1 cellular context compared by ENCODE assay signal in genomic region chr14:75645051-75645450, GRCh38.
TF ChIP-seq lines count a peak whose summit lies in the region.

No MANE protein-coding gene starts in this region.

TF ChIP-seq in A549, 52 proteins besides CTCF, POLR2A, EP300 and RAD21 (continued from another document):
- no peak for TF ChIP-seq MAFK (IDR thresholded peaks at IDR 0.05; ENCODE audit: partially characterized antibody)
- no peak for TF ChIP-seq HEYL (CRISPR knock-in tag; IDR thresholded peaks at IDR 0.05)
